ENCODE assay signal across 9 cellular contexts in the genomic region with DNA sequence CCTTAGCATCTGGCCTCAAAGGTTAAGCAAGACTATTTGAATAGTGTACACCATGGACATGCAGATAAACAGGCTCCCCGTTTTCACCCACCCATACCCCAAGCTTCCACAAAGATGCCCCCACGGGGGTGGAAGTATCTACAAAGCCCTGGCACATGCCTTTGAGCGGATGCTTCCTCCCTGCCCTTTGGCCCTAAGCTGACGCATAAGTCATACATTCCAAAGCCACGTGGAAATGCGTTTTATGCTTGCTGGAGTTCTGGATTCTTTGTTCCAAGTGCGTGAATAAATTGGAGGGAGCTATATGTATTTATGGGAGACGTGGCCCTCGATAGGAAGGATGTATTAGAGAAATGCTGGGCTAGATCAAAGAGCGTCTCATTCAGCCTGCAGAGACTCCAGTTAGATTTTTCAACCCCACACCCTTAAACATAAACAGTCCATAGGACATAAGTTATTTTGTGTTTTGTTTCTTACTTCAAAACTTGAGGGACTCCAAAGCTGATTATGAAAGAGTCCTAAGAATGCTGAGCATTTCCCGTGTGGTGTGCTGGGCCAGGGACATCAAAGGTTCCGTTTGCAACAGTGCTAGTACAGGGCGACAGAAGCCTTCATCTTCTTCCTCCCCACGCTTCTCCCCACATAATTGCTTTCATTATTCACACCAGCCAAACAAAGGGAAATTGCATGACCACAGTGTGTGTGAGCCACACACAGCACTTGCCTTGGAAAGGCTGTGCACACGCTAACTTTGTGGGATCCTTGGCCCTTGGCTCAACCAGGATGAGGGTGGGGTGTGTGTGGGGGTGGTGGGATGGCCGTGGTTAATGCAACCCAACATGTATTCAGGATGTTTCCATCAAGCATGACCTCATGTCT.
DNase-seq lines count a peak whose midpoint lies in the region; FAIRE-seq lines count a peak whose summit lies in the region.
"Had no signal": no experiment of that assay in that cellular context is flagged by ENCODE, and none has a peak within 500 bp of the region (broad histone marks: within the 10 kb centered on the region; RNA-seq: fewer than 3 reads in every experiment).

No MANE protein-coding gene starts in this region.

- H3K9me3 ChIP-seq in adipocyte (ENCODE audit: control insufficient read depth, low read length), result no peaks in the 10 kb centered on the region

- H3K36me3 ChIP-seq in adipocyte (ENCODE audit: control insufficient read depth, insufficient read depth, low read length, severe bottlenecking), result no peaks in the 10 kb centered on the region

- H3K4me1 ChIP-seq in adipocyte (ENCODE audit: control insufficient read depth, insufficient read depth, low read length), result peaks cover 59% of the 10 kb centered on the region

- H3K4me3 ChIP-seq in adipocyte (ENCODE audit: low read length), result peak overlapping the region; percentile 38

- H3K9ac ChIP-seq in adipocyte (ENCODE audit: low read length), result peak overlapping the region; percentile 7

- no peaks in the 10 kb centered on the region for H3K27me3 ChIP-seq in adipocyte (replicated peaks; ENCODE audit: control insufficient read depth, insufficient read depth, low read length)

- peak; percentile 84 for FAIRE-seq in urothelium cell line (lab: Jason Lieb, UNC)

- DNase-seq in stimulated activated CD4-positive, alpha-beta T cell treated with anti-CD3 and anti-CD28 coated beads, Interleukin-15, amount 100 ng/mL, for 24 hours, result peak; percentile 22
- no peak for DNase-seq in stimulated activated CD4-positive, alpha-beta T cell treated with anti-CD3 and anti-CD28 coated beads, Interleukin-4, amount 100 ng/mL, for 1 hour
- DNase-seq in adipocyte (ENCODE audit: low read depth), result peak; percentile 78
- DNase-seq in left kidney (ENCODE audit: low read depth, low spot score), result peak; percentile 46
- peak; percentile 69 for DNase-seq in urothelium cell line (ENCODE audit: low spot score)
- no peak for DNase-seq in DMS79 (lab: John Stamatoyannopoulos, UW)
- DNase-seq in NCI-H2171 treated with DMSO at 0.1 percent for 48 hours (lab: John Stamatoyannopoulos, UW), result no peak
- DNase-seq in 8988T, result no peak
- DNase-seq: GDM1 had no signal

Comparison
In these comparisons a context has a peak if more than half of its experiments do, and no peak if none do; other contexts are left out.
1. DNase-seq: peak in stimulated activated CD4-positive, alpha-beta T cell treated with anti-CD3 and anti-CD28 coated beads, Interleukin-15, amount 100 ng/mL, for 24 hours (single experiment), adipocyte (single experiment), left kidney (single experiment) and urothelium cell line (single experiment); none in stimulated activated CD4-positive, alpha-beta T cell treated with anti-CD3 and anti-CD28 coated beads, Interleukin-4, amount 100 ng/mL, for 1 hour (single experiment), DMS79 (single experiment), NCI-H2171 treated with DMSO at 0.1 percent for 48 hours (single experiment) and 8988T (single experiment).